In genomic region chr10:372566-372965, GRCh38 we compare ENCODE assay signal across 1 cellular context.
TF ChIP-seq lines count a peak whose summit lies in the region.

No MANE protein-coding gene starts in this region.

TF ChIP-seq in GM23338, 12 proteins besides CTCF, POLR2A, EP300 and RAD21 (continued from another document):
- TF ChIP-seq POLR2AphosphoS5 (IDR thresholded peaks at IDR 0.05; ENCODE audit: low read depth) (no peak), EZH2 (IDR thresholded peaks at IDR 0.05; ENCODE audit: low read depth, unreplicated experiment) (no peak), ETS1 (IDR thresholded peaks at IDR 0.05) (no peak), ZNF114 (CRISPR knock-in tag; IDR thresholded peaks at IDR 0.05) (no peak), CREB1 (CRISPR knock-in tag; IDR thresholded peaks at IDR 0.05; ENCODE audit: low read depth) (no peak), EZH2phosphoT487 (IDR thresholded peaks at IDR 0.05; ENCODE audit: unreplicated experiment) (no peak), ZNF331 (CRISPR knock-in tag; IDR thresholded peaks at IDR 0.05; ENCODE audit: low read depth) (no peak)
- TF ChIP-seq, protein P1, sequence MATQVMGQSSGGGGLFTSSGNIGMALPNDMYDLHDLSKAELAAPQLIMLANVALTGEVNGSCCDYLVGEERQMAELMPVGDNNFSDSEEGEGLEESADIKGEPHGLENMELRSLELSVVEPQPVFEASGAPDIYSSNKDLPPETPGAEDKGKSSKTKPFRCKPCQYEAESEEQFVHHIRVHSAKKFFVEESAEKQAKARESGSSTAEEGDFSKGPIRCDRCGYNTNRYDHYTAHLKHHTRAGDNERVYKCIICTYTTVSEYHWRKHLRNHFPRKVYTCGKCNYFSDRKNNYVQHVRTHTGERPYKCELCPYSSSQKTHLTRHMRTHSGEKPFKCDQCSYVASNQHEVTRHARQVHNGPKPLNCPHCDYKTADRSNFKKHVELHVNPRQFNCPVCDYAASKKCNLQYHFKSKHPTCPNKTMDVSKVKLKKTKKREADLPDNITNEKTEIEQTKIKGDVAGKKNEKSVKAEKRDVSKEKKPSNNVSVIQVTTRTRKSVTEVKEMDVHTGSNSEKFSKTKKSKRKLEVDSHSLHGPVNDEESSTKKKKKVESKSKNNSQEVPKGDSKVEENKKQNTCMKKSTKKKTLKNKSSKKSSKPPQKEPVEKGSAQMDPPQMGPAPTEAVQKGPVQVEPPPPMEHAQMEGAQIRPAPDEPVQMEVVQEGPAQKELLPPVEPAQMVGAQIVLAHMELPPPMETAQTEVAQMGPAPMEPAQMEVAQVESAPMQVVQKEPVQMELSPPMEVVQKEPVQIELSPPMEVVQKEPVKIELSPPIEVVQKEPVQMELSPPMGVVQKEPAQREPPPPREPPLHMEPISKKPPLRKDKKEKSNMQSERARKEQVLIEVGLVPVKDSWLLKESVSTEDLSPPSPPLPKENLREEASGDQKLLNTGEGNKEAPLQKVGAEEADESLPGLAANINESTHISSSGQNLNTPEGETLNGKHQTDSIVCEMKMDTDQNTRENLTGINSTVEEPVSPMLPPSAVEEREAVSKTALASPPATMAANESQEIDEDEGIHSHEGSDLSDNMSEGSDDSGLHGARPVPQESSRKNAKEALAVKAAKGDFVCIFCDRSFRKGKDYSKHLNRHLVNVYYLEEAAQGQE (IDR thresholded peaks at IDR 0.05; ENCODE audit: unreplicated experiment), result no peak
- TF ChIP-seq, protein P2, sequence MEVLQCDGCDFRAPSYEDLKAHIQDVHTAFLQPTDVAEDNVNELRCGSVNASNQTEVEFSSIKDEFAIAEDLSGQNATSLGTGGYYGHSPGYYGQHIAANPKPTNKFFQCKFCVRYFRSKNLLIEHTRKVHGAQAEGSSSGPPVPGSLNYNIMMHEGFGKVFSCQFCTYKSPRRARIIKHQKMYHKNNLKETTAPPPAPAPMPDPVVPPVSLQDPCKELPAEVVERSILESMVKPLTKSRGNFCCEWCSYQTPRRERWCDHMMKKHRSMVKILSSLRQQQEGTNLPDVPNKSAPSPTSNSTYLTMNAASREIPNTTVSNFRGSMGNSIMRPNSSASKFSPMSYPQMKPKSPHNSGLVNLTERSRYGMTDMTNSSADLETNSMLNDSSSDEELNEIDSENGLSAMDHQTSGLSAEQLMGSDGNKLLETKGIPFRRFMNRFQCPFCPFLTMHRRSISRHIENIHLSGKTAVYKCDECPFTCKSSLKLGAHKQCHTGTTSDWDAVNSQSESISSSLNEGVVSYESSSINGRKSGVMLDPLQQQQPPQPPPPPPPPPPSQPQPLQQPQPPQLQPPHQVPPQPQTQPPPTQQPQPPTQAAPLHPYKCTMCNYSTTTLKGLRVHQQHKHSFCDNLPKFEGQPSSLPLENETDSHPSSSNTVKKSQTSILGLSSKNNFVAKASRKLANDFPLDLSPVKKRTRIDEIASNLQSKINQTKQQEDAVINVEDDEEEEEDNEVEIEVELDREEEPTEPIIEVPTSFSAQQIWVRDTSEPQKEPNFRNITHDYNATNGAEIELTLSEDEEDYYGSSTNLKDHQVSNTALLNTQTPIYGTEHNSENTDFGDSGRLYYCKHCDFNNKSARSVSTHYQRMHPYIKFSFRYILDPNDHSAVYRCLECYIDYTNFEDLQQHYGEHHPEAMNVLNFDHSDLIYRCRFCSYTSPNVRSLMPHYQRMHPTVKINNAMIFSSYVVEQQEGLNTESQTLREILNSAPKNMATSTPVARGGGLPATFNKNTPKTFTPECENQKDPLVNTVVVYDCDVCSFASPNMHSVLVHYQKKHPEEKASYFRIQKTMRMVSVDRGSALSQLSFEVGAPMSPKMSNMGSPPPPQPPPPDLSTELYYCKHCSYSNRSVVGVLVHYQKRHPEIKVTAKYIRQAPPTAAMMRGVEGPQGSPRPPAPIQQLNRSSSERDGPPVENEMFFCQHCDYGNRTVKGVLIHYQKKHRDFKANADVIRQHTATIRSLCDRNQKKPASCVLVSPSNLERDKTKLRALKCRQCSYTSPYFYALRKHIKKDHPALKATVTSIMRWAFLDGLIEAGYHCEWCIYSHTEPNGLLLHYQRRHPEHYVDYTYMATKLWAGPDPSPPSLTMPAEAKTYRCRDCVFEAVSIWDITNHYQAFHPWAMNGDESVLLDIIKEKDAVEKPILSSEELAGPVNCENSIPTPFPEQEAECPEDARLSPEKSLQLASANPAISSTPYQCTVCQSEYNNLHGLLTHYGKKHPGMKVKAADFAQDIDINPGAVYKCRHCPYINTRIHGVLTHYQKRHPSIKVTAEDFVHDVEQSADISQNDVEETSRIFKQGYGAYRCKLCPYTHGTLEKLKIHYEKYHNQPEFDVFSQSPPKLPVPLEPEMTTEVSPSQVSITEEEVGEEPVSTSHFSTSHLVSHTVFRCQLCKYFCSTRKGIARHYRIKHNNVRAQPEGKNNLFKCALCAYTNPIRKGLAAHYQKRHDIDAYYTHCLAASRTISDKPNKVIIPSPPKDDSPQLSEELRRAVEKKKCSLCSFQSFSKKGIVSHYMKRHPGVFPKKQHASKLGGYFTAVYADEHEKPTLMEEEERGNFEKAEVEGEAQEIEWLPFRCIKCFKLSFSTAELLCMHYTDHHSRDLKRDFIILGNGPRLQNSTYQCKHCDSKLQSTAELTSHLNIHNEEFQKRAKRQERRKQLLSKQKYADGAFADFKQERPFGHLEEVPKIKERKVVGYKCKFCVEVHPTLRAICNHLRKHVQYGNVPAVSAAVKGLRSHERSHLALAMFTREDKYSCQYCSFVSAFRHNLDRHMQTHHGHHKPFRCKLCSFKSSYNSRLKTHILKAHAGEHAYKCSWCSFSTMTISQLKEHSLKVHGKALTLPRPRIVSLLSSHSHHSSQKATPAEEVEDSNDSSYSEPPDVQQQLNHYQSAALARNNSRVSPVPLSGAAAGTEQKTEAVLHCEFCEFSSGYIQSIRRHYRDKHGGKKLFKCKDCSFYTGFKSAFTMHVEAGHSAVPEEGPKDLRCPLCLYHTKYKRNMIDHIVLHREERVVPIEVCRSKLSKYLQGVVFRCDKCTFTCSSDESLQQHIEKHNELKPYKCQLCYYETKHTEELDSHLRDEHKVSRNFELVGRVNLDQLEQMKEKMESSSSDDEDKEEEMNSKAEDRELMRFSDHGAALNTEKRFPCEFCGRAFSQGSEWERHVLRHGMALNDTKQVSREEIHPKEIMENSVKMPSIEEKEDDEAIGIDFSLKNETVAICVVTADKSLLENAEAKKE (CRISPR knock-in tag; IDR thresholded peaks at IDR 0.05), result no peak
TF ChIP-seq in GM23338: peak in this region for 0.
